In genomic region chr12:114702462-114702861, GRCh38 we compare ENCODE assay signal across 19 cellular contexts. TPM values are rescaled to one million over a fixed set of nuclear protein-coding genes. Genes with fewer than 3 reads are reported as not detected.
DNase-seq lines count a peak whose midpoint lies in the region; ATAC-seq and TF ChIP-seq lines count a peak whose summit lies in the region.
"Had no signal": no experiment of that assay in that cellular context is flagged by ENCODE, and none has a peak within 500 bp of the region (broad histone marks: within the 10 kb centered on the region; RNA-seq: fewer than 3 reads in every experiment).

No MANE protein-coding gene starts in this region.

- CTCF ChIA-PET in WTC11 (lab: Charles Lee): interaction anchor here (1.1 to 3.9 kb wide), 3 partner anchors 10 to 465 kb away, joined by 3 to 15 read pairs (median 3); partner anchors contain the start of gene TBX3

- peak overlapping the region; percentile 39 for H3K4me3 ChIP-seq in GM23338
- H3K4me3 ChIP-seq in mesendoderm (ENCODE audit: low read length): no peak overlapping the region
- H3K4me3 ChIP-seq: GM23248, SJCRH30 had no signal

- H3K36me3 Mint-ChIP-seq in GM23338 (ENCODE audit: low read depth): no peaks in the 10 kb centered on the region
- no peaks in the 10 kb centered on the region for H3K36me3 Mint-ChIP-seq in WTC11
- no peaks in the 10 kb centered on the region for H3K36me3 Mint-ChIP-seq in type B pancreatic cell
- H3K36me3 Mint-ChIP-seq in activated T-cell treated with anti-CD3 and anti-CD28 coated beads, Interleukin-2, amount 50 U/mL, for 72 hours (ENCODE audit: insufficient read depth in 2 of 2): peaks cover 5 to 8% of the 10 kb centered on the region in 2 donors

- H3K79me1 ChIP-seq in mesendoderm (ENCODE audit: low read length): no peaks in the 10 kb centered on the region

- no peak overlapping the region for H3K4ac ChIP-seq in mesendoderm (ENCODE audit: low read depth, low read length)

- peaks cover 47% of the 10 kb centered on the region for H3K4me1 Mint-ChIP-seq in GM23338
- peaks cover 53% of the 10 kb centered on the region for H3K4me1 Mint-ChIP-seq in WTC11
- H3K4me1 Mint-ChIP-seq in type B pancreatic cell (ENCODE audit: unreplicated experiment): peaks cover 36% of the 10 kb centered on the region
- no peaks in the 10 kb centered on the region for H3K4me1 Mint-ChIP-seq in activated T-cell treated with anti-CD3 and anti-CD28 coated beads, Interleukin-2, amount 50 U/mL, for 72 hours (ENCODE audit: low read depth)

- H3K36me3 ChIP-seq in GM23338 (ENCODE audit: insufficient read depth) (no peaks in the 10 kb centered on the region), mesendoderm (ENCODE audit: control insufficient read depth, insufficient read depth, low read length) (no peaks in the 10 kb centered on the region)
- H3K36me3 ChIP-seq: SJCRH30 had no signal

- H3K27ac ChIP-seq in GM23338 (ENCODE audit: low read depth) (no peak overlapping the region), mesendoderm (ENCODE audit: low read depth, low read length) (no peak overlapping the region)
- H3K27ac ChIP-seq: GM23248, SJCRH30 had no signal

- no peak overlapping the region for H4K5ac ChIP-seq in mesendoderm (ENCODE audit: low read length)

- H3K27me3 ChIP-seq in GM23338 (ENCODE audit: insufficient read depth) (peaks cover 98% of the 10 kb centered on the region), mesendoderm (ENCODE audit: insufficient read depth, low read length, poor library complexity) (peaks cover 17% of the 10 kb centered on the region)
- H3K27me3 ChIP-seq: SJCRH30 had no signal

- no peak overlapping the region for H4K8ac ChIP-seq in mesendoderm (ENCODE audit: low read depth, low read length)

- H3K9me3 Mint-ChIP-seq in GM23338 (no peaks in the 10 kb centered on the region; the same call in 2 of the 3 replicates), WTC11 (no peaks in the 10 kb centered on the region), type B pancreatic cell (no peaks in the 10 kb centered on the region)
- no peaks in the 10 kb centered on the region for H3K9me3 Mint-ChIP-seq in activated T-cell treated with anti-CD3 and anti-CD28 coated beads, Interleukin-2, amount 50 U/mL, for 72 hours

- H3K27ac Mint-ChIP-seq in GM23338 (no peak overlapping the region), WTC11 (no peak overlapping the region), type B pancreatic cell (peak overlapping the region; percentile 92)
- H3K27ac Mint-ChIP-seq in activated T-cell treated with anti-CD3 and anti-CD28 coated beads, Interleukin-2, amount 50 U/mL, for 72 hours: no peak overlapping the region
- H3K27ac Mint-ChIP-seq: CD4-positive, alpha-beta T cell had no signal

- no peaks in the 10 kb centered on the region for H3K9me2 ChIP-seq in GM23338 (ENCODE audit: insufficient read depth)

- H3K18ac ChIP-seq in mesendoderm (ENCODE audit: low read length): peak overlapping the region; percentile 57

- H2BK15ac ChIP-seq in mesendoderm (replicated peaks; ENCODE audit: low read depth): no peak overlapping the region

- no peak overlapping the region for H2AK5ac ChIP-seq in mesendoderm (ENCODE audit: low read length)

- DNase-seq in GM23338 (ENCODE audit: low spot score) (no peak), WTC11 (ENCODE audit: low spot score) (no peak), mesendoderm (no peak), type B pancreatic cell (ENCODE audit: extremely low spot score, unreplicated experiment) (no peak)
- no peak for DNase-seq in activated CD4-positive, alpha-beta T cell treated with anti-CD3 and anti-CD28 coated beads for 4 hours
- DNase-seq in activated T-cell treated with anti-CD3 and anti-CD28 coated beads, Interleukin-2, amount 50 U/mL, for 72 hours: no peak
- DNase-seq: CD4-positive, alpha-beta T cell; COR-L47; DMS 273 treated with DMSO at 0.1 percent for 48 hours; DND-41; GM23248; Karpas-422; MV-4-11; NCI-H2171 treated with DMSO at 0.1 percent for 48 hours; NCI-H524 treated with DMSO at 0.1 percent for 48 hours; OCI-M1; SJCRH30 had no signal

- H3K27me3 Mint-ChIP-seq in GM23338 (ENCODE audit: insufficient read depth, low read depth, poor library complexity): peaks cover 71% of the 10 kb centered on the region
- peaks cover 95% of the 10 kb centered on the region for H3K27me3 Mint-ChIP-seq in WTC11 (ENCODE audit: low read depth)
- H3K27me3 Mint-ChIP-seq in type B pancreatic cell: peaks cover 68% of the 10 kb centered on the region
- H3K27me3 Mint-ChIP-seq in activated T-cell treated with anti-CD3 and anti-CD28 coated beads, Interleukin-2, amount 50 U/mL, for 72 hours (ENCODE audit: low read depth): peaks cover 52% of the 10 kb centered on the region

- H3K79me2 ChIP-seq in GM23338 (replicated peaks; ENCODE audit: insufficient read depth) (no peaks in the 10 kb centered on the region), mesendoderm (ENCODE audit: control insufficient read depth, insufficient read depth, low read length) (no peaks in the 10 kb centered on the region)

- no peak overlapping the region for H3K9ac ChIP-seq in mesendoderm (ENCODE audit: low read length)
- H3K9ac ChIP-seq: GM23248 had no signal

- H3K4me3 Mint-ChIP-seq in GM23338 (peak overlapping the region; percentile 55), WTC11 (peak overlapping the region; percentile 47), type B pancreatic cell (peak overlapping the region; percentile 71)
- H3K4me3 Mint-ChIP-seq in activated T-cell treated with anti-CD3 and anti-CD28 coated beads, Interleukin-2, amount 50 U/mL, for 72 hours: no peak overlapping the region
- H3K4me3 Mint-ChIP-seq: CD4-positive, alpha-beta T cell had no signal

- peak overlapping the region; percentile 8 for H3K56ac ChIP-seq in mesendoderm (ENCODE audit: low read length)

- no peak for TF ChIP-seq CTCF in GM23338 (conservative IDR thresholded peaks at IDR 0.05; ENCODE audit: low read depth in 2 of 2)
- no peak for TF ChIP-seq CTCF in WTC11 (IDR thresholded peaks at IDR 0.05)
- TF ChIP-seq CTCF in type B pancreatic cell (conservative IDR thresholded peaks at IDR 0.05): no peak

- peaks cover 17% of the 10 kb centered on the region for H3F3A ChIP-seq in GM23338 (replicated peaks; ENCODE audit: low read depth)

- ATAC-seq in GM23338 (no peak), WTC11 (no peak), GM21528 (IDR thresholded peaks at IDR 0.05; ENCODE audit: low FRiP score, unreplicated experiment) (no peak)
- ATAC-seq in activated T-cell treated with anti-CD3 and anti-CD28 coated beads, Interleukin-2, amount 50 U/mL, for 72 hours (replicated peaks in 1 of 2): no peak
- ATAC-seq: HCT116 had no signal

- H3K4me2 ChIP-seq in GM23338 (peak overlapping the region; percentile 71), mesendoderm (ENCODE audit: low read length) (peak overlapping the region; percentile 12)

- H2BK120ac ChIP-seq in mesendoderm (ENCODE audit: low read depth, low read length): no peak overlapping the region

- H2AFZ ChIP-seq in GM23338: no peak overlapping the region
- H2AFZ ChIP-seq: GM23248 had no signal

- WGBS in mesendoderm (ENCODE audit: extremely low coverage, insufficient coverage, low lambda C conversion rate): no CpG with 5 or more reads among the region's 10 CpGs

- no peak overlapping the region for H3K23ac ChIP-seq in mesendoderm (ENCODE audit: low read length)

- no peak overlapping the region for H2BK5ac ChIP-seq in mesendoderm (ENCODE audit: low read length)

- POLR2A ChIA-PET in WTC11 (lab: Charles Lee): no interaction called here

- peaks cover 10% of the 10 kb centered on the region; the same call in 1 of the 2 replicates for H4K20me1 ChIP-seq in GM23338 (replicated peaks; ENCODE audit: insufficient read depth)

- H3K4me1 ChIP-seq in GM23338 (ENCODE audit: insufficient read depth): peaks cover 60% of the 10 kb centered on the region
- peaks cover 22% of the 10 kb centered on the region for H3K4me1 ChIP-seq in mesendoderm (ENCODE audit: control insufficient read depth, low read depth, low read length)
- H3K4me1 ChIP-seq: SJCRH30 had no signal

TF ChIP-seq in GM23338, 12 proteins besides CTCF, POLR2A, EP300 and RAD21 (continues in another document):
- TF ChIP-seq ZNF114 (CRISPR knock-in tag; IDR thresholded peaks at IDR 0.05) (no peak), NANOG (IDR thresholded peaks at IDR 0.05; ENCODE audit: borderline replicate concordance) (no peak), EZH2phosphoT487 (IDR thresholded peaks at IDR 0.05; ENCODE audit: unreplicated experiment) (no peak)

TF ChIP-seq in WTC11, 78 proteins besides CTCF, POLR2A, EP300 and RAD21 (continues in another document):
- TF ChIP-seq ZNF416 (CRISPR knock-in tag; IDR thresholded peaks at IDR 0.05) (no peak), TEAD4 (CRISPR knock-in tag; IDR thresholded peaks at IDR 0.05) (no peak), ZNF396 (CRISPR knock-in tag; IDR thresholded peaks at IDR 0.05; ENCODE audit: borderline replicate concordance) (no peak), ZNF512 (CRISPR knock-in tag; IDR thresholded peaks at IDR 0.05; ENCODE audit: borderline replicate concordance) (no peak), ZNF263 (CRISPR knock-in tag; IDR thresholded peaks at IDR 0.05; ENCODE audit: low read depth) (no peak), CDX4 (CRISPR knock-in tag; IDR thresholded peaks at IDR 0.05; ENCODE audit: borderline replicate concordance) (no peak), GRHL2 (CRISPR knock-in tag; IDR thresholded peaks at IDR 0.05; ENCODE audit: insufficient replicate concordance, severe bottlenecking) (no peak)

RNA-seq across cellular contexts. Expression of gene TBX3, which starts 18.5 kb away (rescaled TPM):
- 0.24 and 0.35 TPM in 2 replicates for total RNA-seq in GM23338 (2014; rRNA removed; shearing (Covaris generic))
- polyA plus RNA-seq in GM23338 (2016; fragmentation: Nextera tagmentation; extraction: Ambion mirVana): 0.18 and 0.33 TPM in 2 replicates
- 0.89 to 2.2 TPM (median 0.92 TPM) in 3 replicates for total RNA-seq in WTC11 (2021)
- 2.1 TPM for polyA plus RNA-seq in mesendoderm (2013, experiment 1 of 2)
- 2.1 TPM for polyA plus RNA-seq in mesendoderm (2013, experiment 2 of 2)
- 102 and 130 TPM in 2 replicates for total RNA-seq in type B pancreatic cell (ENCODE audit: low replicate concordance)
- under 1 TPM in 1 of 2 donors, not detected in 1; 0.07 TPM for total RNA-seq in activated T-cell treated with anti-CD3 and anti-CD28 coated beads, Interleukin-2, amount 50 U/mL, for 72 hours
- total RNA-seq: SJCRH30 had no signal

Comparison
In these comparisons a context has a peak if more than half of its experiments do, and no peak if none do; other contexts are left out.
1. H3K4me3 Mint-ChIP-seq: peak in GM23338 (single experiment), WTC11 (single experiment) and type B pancreatic cell (single experiment); none in activated T-cell treated with anti-CD3 and anti-CD28 coated beads, Interleukin-2, amount 50 U/mL, for 72 hours (0 of 2).
2. RNA of gene TBX3, which starts 18.5 kb away (total RNA-seq): 102 to 130 TPM in type B pancreatic cell; 0.89 to 2.2 TPM in WTC11, 0.24 to 0.35 TPM in GM23338 and 0.07 TPM in activated T-cell treated with anti-CD3 and anti-CD28 coated beads, Interleukin-2, amount 50 U/mL, for 72 hours; every median in the first group is over 10 times any median in the second.